29 cellular contexts compared by ENCODE assay signal in genomic region chr6:153150400-153150766, GRCh38. TPM values are rescaled to one million over a fixed set of nuclear protein-coding genes. Genes with fewer than 3 reads are reported as not detected.
DNase-seq lines count a peak whose midpoint lies in the region; ATAC-seq, FAIRE-seq and TF ChIP-seq lines count a peak whose summit lies in the region.
"Had no signal": no experiment of that assay in that cellular context is flagged by ENCODE, and none has a peak within 500 bp of the region (broad histone marks: within the 10 kb centered on the region; RNA-seq: fewer than 3 reads in every experiment).

No MANE protein-coding gene starts in this region.

- peak; percentile 78 for ATAC-seq in HepG2
- no peak for ATAC-seq in right lobe of liver
- ATAC-seq in upper lobe of right lung: peak; percentile 22
- ATAC-seq: activated T-cell treated with anti-CD3 and anti-CD28 coated beads, Interleukin-2, amount 50 U/mL, for 4 hours; T-helper 17 cell had no signal

- H3K27me3 ChIP-seq in HepG2 (ENCODE audit: control insufficient read depth in 1 of 2, insufficient read depth in 2 of 2, low read length in 2 of 2) (peaks cover 0 to 26% of the 10 kb centered on the region in 2 experiments; a peak in 2 of 5 replicates), right lobe of liver (no peaks in the 10 kb centered on the region), SK-N-SH (ENCODE audit: insufficient read depth) (no peaks in the 10 kb centered on the region), upper lobe of right lung (no peaks in the 10 kb centered on the region), thyroid gland (no peaks in the 10 kb centered on the region)
- H3K27me3 ChIP-seq: adrenal gland, BLaER1, brain microvascular endothelial cell, neutrophil, SJSA1, suprapubic skin had no signal

- no peak for TF ChIP-seq CTCF in HepG2 (CRISPR knock-in tag; IDR thresholded peaks at IDR 0.05)
- no peak for TF ChIP-seq CTCF in right lobe of liver (IDR thresholded peaks at IDR 0.05)
- no peak for TF ChIP-seq CTCF in SK-N-SH (IDR thresholded peaks at IDR 0.05)
- TF ChIP-seq CTCF in upper lobe of right lung (IDR thresholded peaks at IDR 0.05): no peak
- no peak for TF ChIP-seq CTCF in thyroid gland (IDR thresholded peaks at IDR 0.05)
- TF ChIP-seq CTCF in glutamatergic neuron (IDR thresholded peaks at IDR 0.05; ENCODE audit: partially characterized antibody, unreplicated experiment): no peak

- no TSS peak for BruUV-seq in HepG2 (replicated peaks; lab: Mats Ljungman, UMichigan)

- H3K4me2 ChIP-seq in HepG2 (ENCODE audit: low read depth, low read length) (peak overlapping the region; percentile 88), SK-N-SH (peak overlapping the region; percentile 80)
- H3K4me2 ChIP-seq: BLaER1 had no signal

- no peaks in the 10 kb centered on the region for H3K36me3 ChIP-seq in HepG2 (replicated peaks in 1 of 2; ENCODE audit: control insufficient read depth in 1 of 2, insufficient read depth in 2 of 2, low read length in 2 of 2)
- no peaks in the 10 kb centered on the region for H3K36me3 ChIP-seq in right lobe of liver
- H3K36me3 ChIP-seq in SK-N-SH (replicated peaks in 1 of 2; ENCODE audit: control insufficient read depth in 1 of 2, insufficient read depth in 2 of 2, low read length in 1 of 2): no peaks in the 10 kb centered on the region
- H3K36me3 ChIP-seq in upper lobe of right lung: no peaks in the 10 kb centered on the region
- H3K36me3 ChIP-seq in thyroid gland: no peaks in the 10 kb centered on the region
- H3K36me3 ChIP-seq: adrenal gland, BLaER1, brain microvascular endothelial cell, lower lobe of right lung, neutrophil, prostate gland, SJSA1, suprapubic skin had no signal

- H3K36me3 Mint-ChIP-seq in glutamatergic neuron (ENCODE audit: unreplicated experiment): no peaks in the 10 kb centered on the region

- H3K9me2 ChIP-seq in SK-N-SH: no peaks in the 10 kb centered on the region

- no peak for TF ChIP-seq EP300 in HepG2 (IDR thresholded peaks at IDR 0.05; ENCODE audit: low read depth in 2 of 2, low read length in 2 of 2)
- TF ChIP-seq EP300 in HepG2 (CRISPR knock-in tag; IDR thresholded peaks at IDR 0.05; ENCODE audit: borderline replicate concordance): no peak
- TF ChIP-seq EP300 in SK-N-SH (IDR thresholded peaks at IDR 0.05; ENCODE audit: borderline replicate concordance in 1 of 2, low read depth in 1 of 2, low read length in 1 of 2): no peak

- H3K79me2 ChIP-seq in HepG2 (ENCODE audit: insufficient read depth, low read length) (no peaks in the 10 kb centered on the region), SK-N-SH (ENCODE audit: insufficient read depth) (no peaks in the 10 kb centered on the region)

- no peaks in the 10 kb centered on the region for H3K9me3 Mint-ChIP-seq in glutamatergic neuron (ENCODE audit: unreplicated experiment)
- H3K9me3 Mint-ChIP-seq: activated T-cell treated with anti-CD3 and anti-CD28 coated beads, Interleukin-2, amount 50 U/mL, for 4 hours had no signal

- no peaks in the 10 kb centered on the region for H3F3A ChIP-seq in SK-N-SH (replicated peaks; ENCODE audit: insufficient read depth)

- H3K27ac ChIP-seq in HepG2 (ENCODE audit: extremely low read length, insufficient read depth, low read length): no peak overlapping the region
- H3K27ac ChIP-seq in right lobe of liver: no peak overlapping the region
- peak overlapping the region in 1 of 2 experiments; percentile 91; a peak in 2 of 4 replicates for H3K27ac ChIP-seq in SK-N-SH (ENCODE audit: low read depth in 2 of 2, low read length in 1 of 2)
- no peak overlapping the region for H3K27ac ChIP-seq in upper lobe of right lung
- no peak overlapping the region for H3K27ac ChIP-seq in thyroid gland
- H3K27ac ChIP-seq: adrenal gland, BLaER1, brain microvascular endothelial cell, lower lobe of right lung, neutrophil, prostate gland, SJSA1, suprapubic skin had no signal

- TF ChIP-seq RAD21 in HepG2 (CRISPR knock-in tag; IDR thresholded peaks at IDR 0.05) (no peak), SK-N-SH (IDR thresholded peaks at IDR 0.05; ENCODE audit: low read length) (no peak)

- intact Hi-C loops in HepG2 (cut with micrococcal nuclease; ENCODE audit: unreplicated experiment) (no loop called here), right lobe of liver (cut with DNase I) (no loop called here), upper lobe of right lung (cut with DNase I) (no loop called here), thyroid gland (cut with DNase I) (no loop called here)

- H3K4me3 ChIP-seq in HepG2 (replicated peaks in 1 of 3; ENCODE audit: insufficient read depth in 1 of 3, low read depth in 2 of 3, low read length in 3 of 3): peak overlapping the region; percentile 30 to 65 (median 55)
- H3K4me3 ChIP-seq in right lobe of liver: no peak overlapping the region
- peak overlapping the region; percentile 58 to 66 for H3K4me3 ChIP-seq in SK-N-SH (ENCODE audit: low read depth in 2 of 2, low read length in 1 of 2)
- no peak overlapping the region for H3K4me3 ChIP-seq in upper lobe of right lung
- no peak overlapping the region for H3K4me3 ChIP-seq in thyroid gland (replicated peaks in 1 of 3)
- H3K4me3 ChIP-seq: adrenal gland, BLaER1, lower lobe of right lung, prostate gland, SJSA1, suprapubic skin had no signal

- CTCF ChIA-PET in HepG2 (lab: Yijun Ruan, JAX; ENCODE audit: low intra/inter-chr PET ratio, low total read pairs) (no interaction called here), SK-N-SH (lab: Yijun Ruan, JAX) (interaction anchor here (1.9 kb wide), 1 partner anchor 126 kb away, joined by 5 read pairs; no protein-coding TSS in a partner anchor)

- no peak for FAIRE-seq in HepG2 (lab: Jason Lieb, UNC)
- FAIRE-seq: GM12892 had no signal

- H2AFZ ChIP-seq in HepG2 (ENCODE audit: low read length) (peak overlapping the region; percentile 25), SK-N-SH (ENCODE audit: low read depth) (peak overlapping the region; percentile 87)

- TF ChIP-seq POLR2A in HepG2 (IDR thresholded peaks at IDR 0.05; ENCODE audit: insufficient read depth in 1 of 2, low read depth in 2 of 2, low read length in 2 of 2): no peak
- TF ChIP-seq POLR2A in right lobe of liver (IDR thresholded peaks at IDR 0.05): no peak
- TF ChIP-seq POLR2A in thyroid gland (IDR thresholded peaks at IDR 0.05): no peak

- H3K27ac Mint-ChIP-seq in glutamatergic neuron (ENCODE audit: unreplicated experiment): no peak overlapping the region
- H3K27ac Mint-ChIP-seq: T-helper 17 cell had no signal

- in situ Hi-C loops in HepG2 (cut with HindIII; ENCODE audit: extremely low pct_ligation_motif_present, low pct_unique_long_range_greater_than_20kb): no loop called here

- POLR2A ChIA-PET in HepG2 (lab: Yijun Ruan, JAX) (no interaction called here), SK-N-SH (lab: Yijun Ruan, JAX) (interaction anchor here (2.6 kb wide), 1 partner anchor 19 kb away, joined by 9 read pairs; the partner anchor contains the start of gene RGS17)

- H3K9ac ChIP-seq in HepG2 (ENCODE audit: insufficient read depth, low read depth, low read length) (no peak overlapping the region), SK-N-SH (no peak overlapping the region)
- H3K9ac ChIP-seq: BLaER1 had no signal

- H4K20me1 ChIP-seq in HepG2 (ENCODE audit: insufficient read depth, low read length) (no peaks in the 10 kb centered on the region), SK-N-SH (ENCODE audit: insufficient read depth) (no peaks in the 10 kb centered on the region)
- H4K20me1 ChIP-seq: BLaER1 had no signal

- H3K9me3 ChIP-seq in HepG2 (ENCODE audit: low read length) (no peaks in the 10 kb centered on the region), right lobe of liver (no peaks in the 10 kb centered on the region), SK-N-SH (no peaks in the 10 kb centered on the region), upper lobe of right lung (no peaks in the 10 kb centered on the region), thyroid gland (no peaks in the 10 kb centered on the region)
- H3K9me3 ChIP-seq: adrenal gland, BLaER1, lower lobe of right lung, neutrophil, prostate gland had no signal

- WGBS in HepG2 (ENCODE audit: low lambda C conversion rate): 3% methylated on average over 11 of the region's 11 CpGs
- WGBS in right lobe of liver (ENCODE audit: insufficient coverage, low coverage, low lambda C conversion rate, missing lambda C conversion rate): 45% methylated on average over 2 of the region's 11 CpGs
- 74% methylated on average over 11 of the region's 11 CpGs for WGBS in SK-N-SH (ENCODE audit: low lambda C conversion rate)
- WGBS in thyroid gland, 2 donors: 80 to 87% methylated on average over 11 of the region's 11 CpGs

- H3K4me3 Mint-ChIP-seq in glutamatergic neuron (ENCODE audit: unreplicated experiment): no peak overlapping the region
- H3K4me3 Mint-ChIP-seq: activated T-cell treated with anti-CD3 and anti-CD28 coated beads, Interleukin-2, amount 50 U/mL, for 4 hours; T-helper 17 cell had no signal

- peaks cover 5% of the 10 kb centered on the region for H3K4me1 Mint-ChIP-seq in glutamatergic neuron (ENCODE audit: low read depth, unreplicated experiment)
- H3K4me1 Mint-ChIP-seq: T-helper 17 cell had no signal

- H3K27me3 Mint-ChIP-seq in glutamatergic neuron (ENCODE audit: unreplicated experiment): no peaks in the 10 kb centered on the region
- H3K27me3 Mint-ChIP-seq: T-helper 17 cell had no signal

- DNase-seq in HepG2 (ENCODE audit: low spot score) (no peak), right lobe of liver (no peak), SK-N-SH (no peak), left kidney (ENCODE audit: low read depth, low spot score) (peak; percentile 82), upper lobe of right lung (no peak), thyroid gland (no peak), NCI-H1694 treated with DMSO at 0.1 percent for 48 hours (lab: John Stamatoyannopoulos, UW) (no peak), glutamatergic neuron (no peak)
- DNase-seq: activated CD4-positive, alpha-beta T cell treated with anti-CD3 and anti-CD28 coated beads for 4 hours; activated naive CD4-positive, alpha-beta T cell; activated T-cell treated with anti-CD3 and anti-CD28 coated beads, Interleukin-2, amount 50 U/mL, for 4 hours; adrenal gland; brain microvascular endothelial cell; effector CD8-positive, alpha-beta T cell; foreskin melanocyte; H7; lower lobe of right lung; NCI-H1436 treated with DMSO at 0.1 percent for 48 hours; NCI-H226; NK-92 treated with Interleukin-12 subunit alpha and Interleukin-12 subunit beta, amount 100 ng/mL, for 24 hours; stimulated activated CD4-positive, alpha-beta T cell treated with anti-CD3 and anti-CD28 coated beads, Interleukin-1b, Interleukin-23, amount 100 ng/mL, for 48 hours; T-helper 17 cell had no signal

- H3K4me1 ChIP-seq in HepG2 (ENCODE audit: insufficient read depth, low read length) (peaks cover 15% of the 10 kb centered on the region; the same call in 1 of the 2 replicates), right lobe of liver (no peaks in the 10 kb centered on the region), SK-N-SH (ENCODE audit: control insufficient read depth in 1 of 2, insufficient read depth in 2 of 2, low read depth in 1 of 2, low read length in 1 of 2) (peaks cover 0 to 18% of the 10 kb centered on the region in 2 experiments; a peak in 1 of 4 replicates), upper lobe of right lung (no peaks in the 10 kb centered on the region), thyroid gland (no peaks in the 10 kb centered on the region)
- H3K4me1 ChIP-seq: adrenal gland, BLaER1, lower lobe of right lung, prostate gland, SJSA1, suprapubic skin had no signal

RNA-seq across cellular contexts. Expression of gene RGS17, which starts 19.3 kb away (rescaled TPM):
- not detected in 2 replicates for total RNA-seq in HepG2 (2016; rRNA removed; fragmentation: Illumina TruSeq; extraction: Trizol)
- not detected in 2 replicates for total RNA-seq in HepG2 (2016; cell fraction: cytosol; rRNA removed; fragmentation: Illumina TruSeq; extraction: Trizol; ENCODE audit: low read depth)
- not detected in 2 replicates for total RNA-seq in HepG2 (2016; cell fraction: insoluble cytoplasmic fraction; rRNA removed; fragmentation: Illumina TruSeq; extraction: Trizol)
- not detected in 2 replicates for total RNA-seq in HepG2 (2016; cell fraction: membrane; rRNA removed; fragmentation: Illumina TruSeq; extraction: Trizol)
- total RNA-seq in HepG2 (2016; cell fraction: nucleus; rRNA removed; fragmentation: Illumina TruSeq; extraction: Trizol): not detected in 2 replicates
- 0.04 TPM in 1 of 2 replicates, not detected in the other for polyA plus RNA-seq in HepG2 (2011; rRNA removed)
- polyA plus RNA-seq in HepG2 (2011; cell fraction: cytosol; rRNA removed): not detected in 2 replicates
- polyA plus RNA-seq in HepG2 (2011; cell fraction: nucleus; rRNA removed): not detected in 2 replicates
- 0.20 and 0.32 TPM in 2 replicates for polyA plus RNA-seq in HepG2 (2012)
- not detected in 2 replicates for polyA plus RNA-seq in HepG2 (2016; cell fraction: cytosol; fragmentation: Illumina TruSeq; extraction: Trizol; ENCODE audit: low read depth)
- polyA plus RNA-seq in HepG2 (2016; cell fraction: insoluble cytoplasmic fraction; fragmentation: Illumina TruSeq; extraction: Trizol; ENCODE audit: low read depth): not detected in 2 replicates
- not detected in 2 replicates for polyA plus RNA-seq in HepG2 (2016; cell fraction: membrane; fragmentation: Illumina TruSeq; extraction: Trizol; ENCODE audit: low read depth)
- polyA plus RNA-seq in HepG2 (2016; cell fraction: nucleus; fragmentation: Illumina TruSeq; extraction: Trizol; ENCODE audit: insufficient read depth, low read depth): not detected in 2 replicates
- polyA minus RNA-seq in HepG2 (2011; rRNA and poly(A)+ RNA removed; ENCODE audit: low replicate concordance): not detected in 2 replicates
- polyA minus RNA-seq in HepG2 (2011; cell fraction: cytosol; rRNA and poly(A)+ RNA removed): not detected in 2 replicates
- under 0.01 TPM in 1 of 2 replicates, not detected in the other for polyA minus RNA-seq in HepG2 (2011; cell fraction: nucleus; rRNA and poly(A)+ RNA removed)
- not detected for total RNA-seq in right lobe of liver
- 1.3 and 1.4 TPM in 2 replicates for polyA plus RNA-seq in SK-N-SH (2012; rRNA removed)
- 1.1 and 1.3 TPM in 2 replicates for polyA plus RNA-seq in SK-N-SH (2012; cell fraction: cytosol; rRNA removed)
- polyA plus RNA-seq in SK-N-SH (2012; cell fraction: nucleus; rRNA removed): 2.1 and 3.5 TPM in 2 replicates
- total RNA-seq in upper lobe of right lung: 0.26 TPM
- 10 to 100 TPM in 1 of 4 donors, 1 to 10 TPM in 3; 1.2 to 18.6 (median 3.4) TPM for total RNA-seq in thyroid gland
- 11.5 TPM for total RNA-seq in glutamatergic neuron (ENCODE audit: unreplicated experiment)
- total RNA-seq: activated CD8-positive, alpha-beta memory T cell treated with anti-CD3 and anti-CD28 coated beads for 36 hours; activated T-cell treated with anti-CD3 and anti-CD28 coated beads, Interleukin-2, amount 50 U/mL, for 4 hours; T-helper 17 cell had no signal

Comparison
In these comparisons a context has a peak if more than half of its experiments do, and no peak if none do; other contexts are left out.
1. ATAC-seq: peak in HepG2 (single experiment) and upper lobe of right lung (single experiment); none in right lobe of liver (0 of 4).
2. H3K4me3 ChIP-seq: peak in HepG2 (3 of 3) and SK-N-SH (2 of 2); none in right lobe of liver (0 of 3), upper lobe of right lung (single experiment) and thyroid gland (0 of 3).